11 cellular contexts compared by ENCODE assay signal in the genomic region with DNA sequence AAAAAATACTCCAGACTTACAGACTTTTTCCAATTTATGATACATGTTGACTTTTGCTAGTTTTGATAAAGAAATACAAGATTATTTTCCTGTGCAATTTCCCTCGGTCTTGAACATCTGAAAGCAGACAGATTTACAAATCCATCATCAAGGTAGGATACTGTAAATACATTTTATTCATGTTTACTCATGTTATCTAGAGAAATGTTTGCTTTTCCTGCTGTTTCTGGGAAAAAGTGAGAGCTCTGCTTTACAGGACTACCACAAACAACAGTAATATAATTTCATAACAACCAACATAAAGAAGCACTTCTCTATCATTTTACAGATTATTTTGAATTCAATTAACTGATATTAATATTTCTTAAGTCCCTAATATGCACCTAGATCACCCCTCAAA.
"Had no signal": no experiment of that assay in that cellular context is flagged by ENCODE, and none has a peak within 500 bp of the region (broad histone marks: within the 10 kb centered on the region; RNA-seq: fewer than 3 reads in every experiment).

No MANE protein-coding gene starts in this region.

- ATAC-seq: GM23338, HCT116 had no signal

- FAIRE-seq: H1, H54 had no signal

- H3K4me3 ChIP-seq: GM23248, GM23338, HAP-1 had no signal

- H3K4me2 ChIP-seq: GM23338 had no signal

- H3K4me1 ChIP-seq: HAP-1 had no signal

- H2AFZ ChIP-seq: GM23248, GM23338 had no signal

- DNase-seq: GM23248, GOT3, H7, H9, HCEC 1CT, HFFc6 had no signal

- H3K27ac ChIP-seq: GM23248 had no signal

- H3K9ac ChIP-seq: GM23248 had no signal

- H3K36me3 ChIP-seq: HAP-1 had no signal

- H3K9me3 ChIP-seq: HAP-1 had no signal
